ENCODE assay signal across 12 cellular contexts in the genomic region with DNA sequence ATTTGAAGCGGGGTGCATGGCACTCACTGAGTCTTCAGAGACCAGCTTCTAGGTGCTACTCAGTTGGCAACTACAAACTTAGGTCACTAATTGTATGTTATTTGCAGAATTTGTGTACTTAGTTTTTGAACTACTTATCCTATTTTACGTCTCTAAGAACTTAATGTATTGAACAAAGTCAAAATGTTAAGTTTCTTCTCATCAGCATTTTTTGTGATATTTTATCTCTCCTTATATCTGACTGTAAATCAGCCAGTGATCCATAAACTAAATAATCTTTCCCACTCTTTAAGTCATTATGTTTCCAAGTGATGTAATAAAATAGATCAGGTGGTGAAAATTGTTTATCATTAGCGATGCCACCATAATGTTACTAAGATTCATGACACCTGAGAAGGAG.
"Had no signal": no experiment of that assay in that cellular context is flagged by ENCODE, and none has a peak within 500 bp of the region (broad histone marks: within the 10 kb centered on the region; RNA-seq: fewer than 3 reads in every experiment).

No MANE protein-coding gene starts in this region.

- H3K4me3 Mint-ChIP-seq: activated B cell treated with CpG ODN at 0.5 μM for 24 hours; natural killer cell treated with Interleukin-12 subunit alpha and Interleukin-12 subunit beta and Interleukin-15 and Interleukin-18, amount 100 ng/mL, for 72 hours; type B pancreatic cell had no signal

- H3K27ac Mint-ChIP-seq: activated B cell treated with CpG ODN at 0.5 μM for 24 hours, progenitor cell of endocrine pancreas, type B pancreatic cell had no signal

- H3K27me3 ChIP-seq: spleen, suprapubic skin had no signal

- H3K9me3 ChIP-seq: spleen, suprapubic skin had no signal

- H3K4me1 Mint-ChIP-seq: activated B cell treated with CpG ODN at 0.5 μM for 24 hours had no signal

- H3K4me1 ChIP-seq: spleen, suprapubic skin had no signal

- H3K4me3 ChIP-seq: spleen, suprapubic skin had no signal

- H3K9me3 Mint-ChIP-seq: activated B cell treated with CpG ODN at 0.5 μM for 24 hours; natural killer cell treated with Interleukin-12 subunit alpha and Interleukin-12 subunit beta and Interleukin-15 and Interleukin-18, amount 100 ng/mL, for 72 hours; stimulated activated naive CD8-positive, alpha-beta T cell treated with anti-CD3 and anti-CD28 coated beads, Interleukin-15, Interleukin-2, amounts not matched to agents 100 ng/mL and 50 ng/mL, for 24 hours; type B pancreatic cell had no signal

- H3K27ac ChIP-seq: spleen, suprapubic skin had no signal

- DNase-seq: activated B cell treated with CpG ODN at 0.5 μM for 24 hours; activated CD4-positive, alpha-beta T cell treated with anti-CD3 and anti-CD28 coated beads, Interleukin-2, amount 50 U/mL, for 1 hour; activated T-cell treated with anti-CD3 and anti-CD28 coated beads, Interleukin-2, amount 50 U/mL, for 1 hour; kidney; SIG-M5; spleen had no signal

- H3K27me3 Mint-ChIP-seq: activated B cell treated with CpG ODN at 0.5 μM for 24 hours; natural killer cell treated with Interleukin-12 subunit alpha and Interleukin-12 subunit beta and Interleukin-15 and Interleukin-18, amount 100 ng/mL, for 72 hours; progenitor cell of endocrine pancreas; stimulated activated naive CD8-positive, alpha-beta T cell treated with anti-CD3 and anti-CD28 coated beads, Interleukin-15, Interleukin-2, amounts not matched to agents 100 ng/mL and 50 ng/mL, for 24 hours; type B pancreatic cell had no signal

- ATAC-seq: natural killer cell treated with Interleukin-12 subunit alpha and Interleukin-12 subunit beta and Interleukin-15 and Interleukin-18, amount 100 ng/mL, for 72 hours; sciatic nerve had no signal
